Comparison of ENCODE assay signal across 1 cellular context in the genomic region with DNA sequence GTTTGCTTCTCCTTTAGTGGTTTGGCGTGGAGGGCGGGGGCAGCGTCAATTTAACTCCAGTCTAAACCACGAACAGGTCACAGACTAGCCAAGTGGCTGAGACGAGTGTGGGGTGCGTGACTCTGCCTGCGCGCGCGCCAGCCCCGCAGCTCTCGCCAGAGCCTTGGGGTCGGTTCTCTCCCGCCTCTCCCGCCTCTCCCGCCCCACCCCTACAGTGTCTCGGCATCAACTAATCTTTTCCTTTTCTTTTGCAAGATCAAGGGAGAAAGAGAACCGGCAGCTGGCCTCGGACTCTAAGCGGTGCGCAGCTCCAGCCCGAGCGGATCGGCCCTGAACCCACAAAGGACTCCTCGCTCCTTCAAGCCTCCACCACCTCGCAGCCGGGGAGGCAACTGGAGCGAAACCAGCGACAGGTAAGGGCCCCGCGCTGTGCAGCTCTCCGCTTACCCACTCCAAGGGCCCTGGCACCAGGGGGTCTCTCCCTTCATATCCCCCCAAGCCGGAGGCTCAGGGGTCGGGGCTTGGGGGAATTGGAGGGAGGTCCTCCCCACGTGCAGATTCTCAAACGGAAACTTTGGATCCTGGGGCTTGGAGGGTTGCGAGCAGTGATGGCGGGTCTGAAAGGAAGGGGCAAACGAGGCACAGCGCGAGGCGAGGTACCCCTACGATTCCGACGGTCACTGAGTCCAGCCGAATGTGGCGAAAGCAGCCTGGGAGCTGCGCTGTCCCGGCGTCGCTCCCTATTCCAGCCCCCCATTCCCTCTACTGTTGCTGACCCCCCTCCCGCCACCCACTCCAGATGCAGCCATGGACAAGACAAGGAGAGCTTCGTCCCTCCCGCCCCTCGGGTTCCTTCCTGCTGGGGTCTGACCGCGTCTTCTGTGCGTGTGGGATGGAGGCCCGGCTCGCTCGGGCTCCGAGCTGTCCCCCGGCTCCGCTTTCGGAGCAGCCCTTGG.
A peak's percentile ranks its signal among the peaks of the same experiment; 100 is the strongest.
TF ChIP-seq lines count a peak whose summit lies in the region.

No MANE protein-coding gene starts in this region.

TF ChIP-seq in H1, 55 proteins besides CTCF, POLR2A, EP300 and RAD21:
- TF ChIP-seq, protein P1, sequence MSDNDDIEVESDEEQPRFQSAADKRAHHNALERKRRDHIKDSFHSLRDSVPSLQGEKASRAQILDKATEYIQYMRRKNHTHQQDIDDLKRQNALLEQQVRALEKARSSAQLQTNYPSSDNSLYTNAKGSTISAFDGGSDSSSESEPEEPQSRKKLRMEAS (IDR thresholded peaks at IDR 0.05) = peak; percentile 52; the same call in 1 of the 2 replicates
- TF ChIP-seq POLR2AphosphoS5 (IDR thresholded peaks at IDR 0.05; ENCODE audit: low read depth, low read length) (no peak), YY1 (IDR thresholded peaks at IDR 0.05; ENCODE audit: low read depth, low read length) (0 out of 2 replicates have a peak, but pooled peaks have one; percentile 36), ASH2L (IDR thresholded peaks at IDR 0.05; ENCODE audit: low read length) (no peak), RBBP5 (IDR thresholded peaks at IDR 0.05; ENCODE audit: borderline replicate concordance, low read depth, low read length) (0 out of 2 replicates have a peak, but pooled peaks have one; percentile 28), KDM4A (IDR thresholded peaks at IDR 0.05; ENCODE audit: low read depth, low read length, severe bottlenecking) (peak; percentile 45), CHD7 (IDR thresholded peaks at IDR 0.05; ENCODE audit: insufficient replicate concordance, low read length) (no peak), PHF8 (conservative IDR thresholded peaks at IDR 0.05; ENCODE audit: low read depth, low read length) (no peak), TEAD4 (IDR thresholded peaks at IDR 0.05; ENCODE audit: low read depth, low read length) (no peak), RXRA (IDR thresholded peaks at IDR 0.05; ENCODE audit: insufficient read depth, low read depth, low read length) (no peak), CBX8 (IDR thresholded peaks at IDR 0.05; ENCODE audit: borderline replicate concordance, low read depth, low read length) (no peak), SP1 (IDR thresholded peaks at IDR 0.05; ENCODE audit: low read depth, low read length) (no peak), SUZ12 (IDR thresholded peaks at IDR 0.05; ENCODE audit: low read length) (peak; percentile 76), SP2 (IDR thresholded peaks at IDR 0.05; ENCODE audit: low read length) (no peak), KDM5A (IDR thresholded peaks at IDR 0.05; ENCODE audit: low read length) (no peak), BRCA1 (IDR thresholded peaks at IDR 0.05; ENCODE audit: low read depth, low read length) (no peak), EZH2 (IDR thresholded peaks at IDR 0.05; ENCODE audit: low read depth, low read length, severe bottlenecking) (peak; percentile 79), MAFK (IDR thresholded peaks at IDR 0.05; ENCODE audit: low read depth, low read length) (no peak), SRF (IDR thresholded peaks at IDR 0.05; ENCODE audit: low read depth, low read length) (no peak), E2F6 (IDR thresholded peaks at IDR 0.05) (no peak; the same call in 1 of the 2 replicates), RNF2 (IDR thresholded peaks at IDR 0.05; ENCODE audit: borderline replicate concordance, low read depth, low read length, missing control alignments, poor library complexity, severe bottlenecking) (peak; percentile 20), GABPA (IDR thresholded peaks at IDR 0.05; ENCODE audit: borderline replicate concordance, insufficient read depth, low read length) (no peak), TCF12 (IDR thresholded peaks at IDR 0.05; ENCODE audit: low read depth, low read length) (no peak), NRF1 (IDR thresholded peaks at IDR 0.05; ENCODE audit: low read depth, low read length) (no peak), TAF1 (IDR thresholded peaks at IDR 0.05; ENCODE audit: low read depth, low read length) (no peak)
- TF ChIP-seq, protein P2, sequence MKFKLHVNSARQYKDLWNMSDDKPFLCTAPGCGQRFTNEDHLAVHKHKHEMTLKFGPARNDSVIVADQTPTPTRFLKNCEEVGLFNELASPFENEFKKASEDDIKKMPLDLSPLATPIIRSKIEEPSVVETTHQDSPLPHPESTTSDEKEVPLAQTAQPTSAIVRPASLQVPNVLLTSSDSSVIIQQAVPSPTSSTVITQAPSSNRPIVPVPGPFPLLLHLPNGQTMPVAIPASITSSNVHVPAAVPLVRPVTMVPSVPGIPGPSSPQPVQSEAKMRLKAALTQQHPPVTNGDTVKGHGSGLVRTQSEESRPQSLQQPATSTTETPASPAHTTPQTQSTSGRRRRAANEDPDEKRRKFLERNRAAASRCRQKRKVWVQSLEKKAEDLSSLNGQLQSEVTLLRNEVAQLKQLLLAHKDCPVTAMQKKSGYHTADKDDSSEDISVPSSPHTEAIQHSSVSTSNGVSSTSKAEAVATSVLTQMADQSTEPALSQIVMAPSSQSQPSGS (IDR thresholded peaks at IDR 0.05; ENCODE audit: low read length) = no peak
- TF ChIP-seq, protein P3, sequence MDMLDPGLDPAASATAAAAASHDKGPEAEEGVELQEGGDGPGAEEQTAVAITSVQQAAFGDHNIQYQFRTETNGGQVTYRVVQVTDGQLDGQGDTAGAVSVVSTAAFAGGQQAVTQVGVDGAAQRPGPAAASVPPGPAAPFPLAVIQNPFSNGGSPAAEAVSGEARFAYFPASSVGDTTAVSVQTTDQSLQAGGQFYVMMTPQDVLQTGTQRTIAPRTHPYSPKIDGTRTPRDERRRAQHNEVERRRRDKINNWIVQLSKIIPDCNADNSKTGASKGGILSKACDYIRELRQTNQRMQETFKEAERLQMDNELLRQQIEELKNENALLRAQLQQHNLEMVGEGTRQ (IDR thresholded peaks at IDR 0.05; ENCODE audit: low read length) = no peak
